ENCODE assay signal across 9 cellular contexts in the genomic region with DNA sequence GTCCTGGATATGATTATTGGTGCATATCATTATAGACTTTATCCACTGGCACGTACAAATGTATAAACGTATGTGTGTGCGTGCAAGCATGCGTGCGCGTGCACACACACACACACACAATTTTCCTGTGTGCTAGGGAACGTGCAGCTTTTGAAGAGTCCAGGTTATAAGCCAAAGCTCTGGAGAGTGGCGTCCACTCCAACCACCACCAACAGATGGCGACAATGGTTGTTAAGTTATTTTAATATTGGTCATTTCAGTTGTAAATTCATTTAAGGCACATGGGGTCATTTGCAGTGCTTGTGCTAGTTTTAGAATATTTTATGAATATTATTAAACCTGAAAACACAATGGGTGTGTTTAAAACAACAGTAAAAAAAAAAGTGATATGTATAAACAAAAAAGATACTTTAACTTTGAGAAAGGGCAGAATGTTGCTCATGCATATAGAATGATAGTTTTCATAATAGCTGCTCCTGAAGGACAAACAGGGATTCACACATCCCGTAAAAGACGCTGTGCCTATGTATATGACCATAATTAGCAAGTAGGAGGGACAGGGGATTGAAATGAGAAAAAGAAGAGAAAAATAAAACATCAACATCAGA.
DNase-seq lines count a peak whose midpoint lies in the region; ATAC-seq, FAIRE-seq and TF ChIP-seq lines count a peak whose summit lies in the region.
"Had no signal": no experiment of that assay in that cellular context is flagged by ENCODE, and none has a peak within 500 bp of the region (broad histone marks: within the 10 kb centered on the region; RNA-seq: fewer than 3 reads in every experiment).

No MANE protein-coding gene starts in this region.

- POLR2A ChIA-PET in SK-N-SH (lab: Yijun Ruan, JAX) (no interaction called here), GM12878 (lab: Charles Lee) (interaction anchor here (0.6 kb wide), 1 partner anchor 469 kb away, joined by 3 read pairs; no protein-coding TSS in a partner anchor)

- H3K4me1 ChIP-seq in SK-N-SH (ENCODE audit: control insufficient read depth in 1 of 2, insufficient read depth in 2 of 2, low read depth in 1 of 2, low read length in 1 of 2) (peaks cover 0 to 3% of the 10 kb centered on the region in 2 experiments; a peak in 3 of 4 replicates), GM12878 (ENCODE audit: control insufficient read depth, insufficient read depth, low read length) (no peaks in the 10 kb centered on the region)
- H3K4me1 ChIP-seq: BLaER1 had no signal

- H3K4me3 ChIP-seq in SK-N-SH (ENCODE audit: low read depth in 2 of 2, low read length in 1 of 2) (no peak overlapping the region), GM12878 (no peak overlapping the region)
- H3K4me3 ChIP-seq: BLaER1 had no signal

- TF ChIP-seq CTCF in SK-N-SH (IDR thresholded peaks at IDR 0.05), result peak; percentile 81
- TF ChIP-seq CTCF in GM12878 (IDR thresholded peaks at IDR 0.05 in 2 of 3, conservative IDR thresholded peaks at IDR 0.05 in 1 of 3; ENCODE audit: control insufficient read depth in 2 of 3, extremely low read depth in 1 of 3, insufficient read depth in 1 of 3, low read depth in 3 of 3, low read length in 3 of 3), result peak; percentile 60 to 72 (median 63)

- TF ChIP-seq POLR2A in GM12878 (IDR thresholded peaks at IDR 0.05; ENCODE audit: low read depth, low read length), result no peak

- H3K4me2 ChIP-seq in SK-N-SH (no peak overlapping the region), GM12878 (ENCODE audit: control insufficient read depth, insufficient read depth) (no peak overlapping the region)
- H3K4me2 ChIP-seq: BLaER1 had no signal

- H3K27ac ChIP-seq in SK-N-SH (ENCODE audit: low read depth in 2 of 2, low read length in 1 of 2), result 0 out of 4 replicates have a peak overlapping the region, but pooled peaks of 1 of the 2 experiments have one; percentile 20
- H3K27ac ChIP-seq in GM12878 (ENCODE audit: control insufficient read depth, insufficient read depth), result no peak overlapping the region
- H3K27ac ChIP-seq: BLaER1 had no signal

- 68% methylated on average over 11 of the region's 11 CpGs for WGBS in SK-N-SH (ENCODE audit: low lambda C conversion rate)
- 6% methylated on average over 11 of the region's 11 CpGs for WGBS in GM12878 (ENCODE audit: insufficient coverage, insufficient replicate concordance, low lambda C conversion rate, missing lambda C conversion rate)

- peaks cover 51% of the 10 kb centered on the region for H4K20me1 ChIP-seq in SK-N-SH (ENCODE audit: insufficient read depth)
- H4K20me1 ChIP-seq in GM12878 (ENCODE audit: control insufficient read depth, insufficient read depth), result no peaks in the 10 kb centered on the region

- no TSS peak for BruUV-seq in GM12878 (replicated peaks; lab: Mats Ljungman, UMichigan)

- H3K79me2 ChIP-seq in SK-N-SH (ENCODE audit: insufficient read depth) (peaks cover 98% of the 10 kb centered on the region), GM12878 (ENCODE audit: control insufficient read depth, insufficient read depth, low read length) (no peaks in the 10 kb centered on the region)

- H3K27me3 ChIP-seq in SK-N-SH (ENCODE audit: insufficient read depth), result no peaks in the 10 kb centered on the region
- H3K27me3 ChIP-seq in GM12878 (replicated peaks in 1 of 2; ENCODE audit: control insufficient read depth in 2 of 2, insufficient read depth in 2 of 2, low read length in 1 of 2), result no peaks in the 10 kb centered on the region; a peak in 1 of 4 replicates
- H3K27me3 ChIP-seq: BLaER1 had no signal

- TF ChIP-seq RAD21 in SK-N-SH (IDR thresholded peaks at IDR 0.05; ENCODE audit: low read length) (peak; percentile 80), GM12878 (IDR thresholded peaks at IDR 0.05; ENCODE audit: insufficient read depth, low read depth, low read length) (peak; percentile 64)

- intact Hi-C loops in GM12878 (cut with micrococcal nuclease; ENCODE audit: unreplicated experiment), result loop anchor here (2.0 to 5.0 kb wide), 3 partner anchors 212 to 738 kb away; no protein-coding TSS in a partner anchor

- TF ChIP-seq EP300 in SK-N-SH (IDR thresholded peaks at IDR 0.05; ENCODE audit: borderline replicate concordance in 1 of 2, low read depth in 1 of 2, low read length in 1 of 2) (no peak), GM12878 (IDR thresholded peaks at IDR 0.05; ENCODE audit: borderline replicate concordance in 1 of 2, control insufficient read depth in 1 of 2, low read depth in 2 of 2, low read length in 2 of 2) (no peak)

- CTCF ChIA-PET in SK-N-SH (lab: Yijun Ruan, JAX), result interaction anchor here (0.7 to 4.4 kb wide), 45 partner anchors 9 to 739 kb away, joined by 3 to 50 read pairs (median 4); no protein-coding TSS in a partner anchor
- CTCF ChIA-PET in GM12878 (lab: Yijun Ruan, JAX), result interaction anchor here (0.6 to 6.0 kb wide), 28 partner anchors 10 to 952 kb away, joined by 3 to 100 read pairs (median 4); no protein-coding TSS in a partner anchor

- H3F3A ChIP-seq in SK-N-SH (replicated peaks; ENCODE audit: insufficient read depth), result peaks cover 8% of the 10 kb centered on the region

- ATAC-seq in HG03439 (IDR thresholded peaks at IDR 0.05; ENCODE audit: unreplicated experiment), result peak; percentile 53
- ATAC-seq in GM12878, result peak; percentile 82
- ATAC-seq in HG03196 (IDR thresholded peaks at IDR 0.05; ENCODE audit: unreplicated experiment), result no peak

- no peak for FAIRE-seq in GM12878 (lab: Jason Lieb, UNC)
- FAIRE-seq in islet of Langerhans (lab: Jason Lieb, UNC), result peak; percentile 96

- no peaks in the 10 kb centered on the region for H3K9me2 ChIP-seq in SK-N-SH

- H3K9ac ChIP-seq in SK-N-SH, result no peak overlapping the region
- H3K9ac ChIP-seq in GM12878 (ENCODE audit: control insufficient read depth, insufficient read depth, low read length), result no peak overlapping the region
- H3K9ac ChIP-seq: BLaER1 had no signal

- H2AFZ ChIP-seq in SK-N-SH (ENCODE audit: low read depth) (no peak overlapping the region), GM12878 (ENCODE audit: control insufficient read depth, low read depth, low read length) (no peak overlapping the region)

- H3K36me3 ChIP-seq in SK-N-SH (replicated peaks in 1 of 2; ENCODE audit: control insufficient read depth in 1 of 2, insufficient read depth in 2 of 2, low read length in 1 of 2), result peaks cover 2 to 16% of the 10 kb centered on the region in 2 experiments
- no peaks in the 10 kb centered on the region for H3K36me3 ChIP-seq in GM12878 (ENCODE audit: control insufficient read depth in 2 of 2, insufficient read depth in 2 of 2, low read length in 1 of 2)
- H3K36me3 ChIP-seq: BLaER1 had no signal

- SMC1A ChIA-PET in GM12878 (lab: Charles Lee; ENCODE audit: uncharacterized antibody, unreplicated experiment), result interaction anchor here (0.6 to 5.2 kb wide), 19 partner anchors 10 to 739 kb away, joined by 3 to 50 read pairs (median 3); no protein-coding TSS in a partner anchor

- in situ Hi-C loops in GM12878 (cut with MboI), result no loop called here

- RAD21 ChIA-PET in GM12878 (lab: Charles Lee; ENCODE audit: unreplicated experiment), result interaction anchor here (0.7 to 3.4 kb wide), 9 partner anchors 10 to 949 kb away, joined by 3 to 19 read pairs (median 4); no protein-coding TSS in a partner anchor

- DNase-seq in DMS 273 (lab: John Stamatoyannopoulos, UW; ENCODE audit: unreplicated experiment) (peak; percentile 62), DMS 273 treated with DMSO at 0.1 percent for 48 hours (lab: John Stamatoyannopoulos, UW) (no peak), SK-N-SH (peak; percentile 39), GM12878 (ENCODE audit: low read depth, low spot score) (no peak)
- DNase-seq in stimulated activated CD8-positive, alpha-beta memory T cell treated with anti-CD3 and anti-CD28 coated beads, Interleukin-15, amount 100 ng/mL, for 1 hour (ENCODE audit: low read depth), result peak; percentile 33

- H3K9me3 ChIP-seq in SK-N-SH, result no peaks in the 10 kb centered on the region
- no peaks in the 10 kb centered on the region for H3K9me3 ChIP-seq in GM12878 (replicated peaks; ENCODE audit: control insufficient read depth, insufficient read depth, low read length)
- H3K9me3 ChIP-seq: BLaER1 had no signal

TF ChIP-seq in SK-N-SH, 30 proteins besides CTCF, POLR2A, EP300 and RAD21:
- TF ChIP-seq SMC3 (IDR thresholded peaks at IDR 0.05; ENCODE audit: low read depth, low read length), result peak; percentile 52
- no peak for TF ChIP-seq GATA2 (CRISPR knock-in tag; IDR thresholded peaks at IDR 0.05)
TF ChIP-seq in SK-N-SH: peak in this region for 1.

TF ChIP-seq in GM12878, 131 proteins besides CTCF, POLR2A, EP300 and RAD21:
- 0 out of 2 replicates have a peak, but pooled peaks have one; percentile 14 for TF ChIP-seq YY1 (IDR thresholded peaks at IDR 0.05; ENCODE audit: low read depth, low read length)
- TF ChIP-seq RUNX3 (IDR thresholded peaks at IDR 0.05; ENCODE audit: low read length), result 0 out of 2 replicates have a peak, but pooled peaks have one; percentile 10
- TF ChIP-seq, protein P1, sequence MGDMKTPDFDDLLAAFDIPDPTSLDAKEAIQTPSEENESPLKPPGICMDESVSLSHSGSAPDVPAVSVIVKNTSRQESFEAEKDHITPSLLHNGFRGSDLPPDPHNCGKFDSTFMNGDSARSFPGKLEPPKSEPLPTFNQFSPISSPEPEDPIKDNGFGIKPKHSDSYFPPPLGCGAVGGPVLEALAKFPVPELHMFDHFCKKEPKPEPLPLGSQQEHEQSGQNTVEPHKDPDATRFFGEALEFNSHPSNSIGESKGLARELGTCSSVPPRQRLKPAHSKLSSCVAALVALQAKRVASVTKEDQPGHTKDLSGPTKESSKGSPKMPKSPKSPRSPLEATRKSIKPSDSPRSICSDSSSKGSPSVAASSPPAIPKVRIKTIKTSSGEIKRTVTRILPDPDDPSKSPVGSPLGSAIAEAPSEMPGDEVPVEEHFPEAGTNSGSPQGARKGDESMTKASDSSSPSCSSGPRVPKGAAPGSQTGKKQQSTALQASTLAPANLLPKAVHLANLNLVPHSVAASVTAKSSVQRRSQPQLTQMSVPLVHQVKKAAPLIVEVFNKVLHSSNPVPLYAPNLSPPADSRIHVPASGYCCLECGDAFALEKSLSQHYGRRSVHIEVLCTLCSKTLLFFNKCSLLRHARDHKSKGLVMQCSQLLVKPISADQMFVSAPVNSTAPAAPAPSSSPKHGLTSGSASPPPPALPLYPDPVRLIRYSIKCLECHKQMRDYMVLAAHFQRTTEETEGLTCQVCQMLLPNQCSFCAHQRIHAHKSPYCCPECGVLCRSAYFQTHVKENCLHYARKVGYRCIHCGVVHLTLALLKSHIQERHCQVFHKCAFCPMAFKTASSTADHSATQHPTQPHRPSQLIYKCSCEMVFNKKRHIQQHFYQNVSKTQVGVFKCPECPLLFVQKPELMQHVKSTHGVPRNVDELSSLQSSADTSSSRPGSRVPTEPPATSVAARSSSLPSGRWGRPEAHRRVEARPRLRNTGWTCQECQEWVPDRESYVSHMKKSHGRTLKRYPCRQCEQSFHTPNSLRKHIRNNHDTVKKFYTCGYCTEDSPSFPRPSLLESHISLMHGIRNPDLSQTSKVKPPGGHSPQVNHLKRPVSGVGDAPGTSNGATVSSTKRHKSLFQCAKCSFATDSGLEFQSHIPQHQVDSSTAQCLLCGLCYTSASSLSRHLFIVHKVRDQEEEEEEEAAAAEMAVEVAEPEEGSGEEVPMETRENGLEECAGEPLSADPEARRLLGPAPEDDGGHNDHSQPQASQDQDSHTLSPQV (IDR thresholded peaks at IDR 0.05), result no peak
- no peak for TF ChIP-seq CHD4 (IDR thresholded peaks at IDR 0.05)
- TF ChIP-seq SMC3 (IDR thresholded peaks at IDR 0.05; ENCODE audit: borderline replicate concordance, low read length), result peak; percentile 64; the same call in 1 of the 2 replicates

Comparison
In these comparisons a context has a peak if more than half of its experiments do, and no peak if none do; other contexts are left out.
1. DNase-seq: peak in DMS 273 (single experiment), SK-N-SH (single experiment) and stimulated activated CD8-positive, alpha-beta memory T cell treated with anti-CD3 and anti-CD28 coated beads, Interleukin-15, amount 100 ng/mL, for 1 hour (single experiment); none in DMS 273 treated with DMSO at 0.1 percent for 48 hours (single experiment) and GM12878 (single experiment).